8 cellular contexts compared by ENCODE assay signal in the genomic region with DNA sequence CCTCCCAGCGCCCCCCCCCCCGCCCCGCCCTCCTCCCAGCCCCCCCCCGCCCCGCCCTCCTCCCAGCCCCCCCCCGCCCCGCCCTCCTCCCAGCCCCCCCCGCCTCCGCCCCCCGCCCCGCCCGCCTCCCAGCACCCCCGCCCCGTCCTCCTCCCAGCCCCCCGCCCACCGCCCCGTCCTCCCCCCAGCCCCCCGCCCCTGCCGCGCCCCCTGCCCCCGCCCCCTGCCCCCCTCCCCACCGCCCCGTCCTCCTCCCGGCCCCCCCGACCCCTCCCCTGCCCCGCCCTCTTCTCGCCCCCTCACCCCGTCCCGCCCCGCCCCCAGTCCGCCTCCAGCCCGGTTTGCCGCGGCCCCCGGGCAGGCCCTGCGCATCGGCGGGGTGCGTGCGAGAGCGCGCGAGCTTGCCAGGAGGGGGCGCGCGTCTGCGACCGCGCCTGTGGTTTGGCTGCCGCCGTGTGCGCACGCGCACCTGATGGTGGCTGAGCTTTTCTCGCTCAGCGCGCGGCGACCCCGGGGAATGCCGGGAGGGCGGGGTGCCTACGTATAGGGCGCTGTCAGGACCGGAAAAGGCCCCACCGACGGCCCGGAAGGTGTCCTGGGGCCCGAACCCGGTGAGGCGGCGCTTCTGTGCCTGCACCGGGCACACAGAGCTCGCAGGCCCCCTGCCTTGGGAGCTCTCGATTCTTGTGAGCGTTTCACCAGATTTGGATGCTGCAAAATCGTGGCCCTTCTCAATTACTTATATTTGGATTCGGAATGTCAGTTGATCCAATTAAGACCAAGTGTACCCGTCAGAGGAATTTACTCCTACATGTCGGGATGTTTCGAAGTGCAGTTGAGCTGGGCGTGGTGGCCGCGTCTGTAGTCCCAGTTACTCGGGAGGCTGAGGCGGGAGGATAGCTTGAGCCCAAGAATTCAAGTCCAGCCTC.
DNase-seq lines count a peak whose midpoint lies in the region; ATAC-seq and TF ChIP-seq lines count a peak whose summit lies in the region.

No MANE protein-coding gene starts in this region.

- H3K4me3 ChIP-seq in astrocyte of the cerebellum (ENCODE audit: low read depth, low read length), result peak overlapping the region; percentile 45

- H3K27ac ChIP-seq in 22Rv1, result peak overlapping the region; percentile 84

- ATAC-seq in GM18517 (IDR thresholded peaks at IDR 0.05; ENCODE audit: unreplicated experiment), result peak; percentile 76
- ATAC-seq in HG03025 (IDR thresholded peaks at IDR 0.05; ENCODE audit: low FRiP score, unreplicated experiment), result peak; percentile 76

- TF ChIP-seq CTCF in 22Rv1 (IDR thresholded peaks at IDR 0.05) (peak; percentile 85), astrocyte of the cerebellum (IDR thresholded peaks at IDR 0.05; ENCODE audit: low read depth, low read length, missing control alignments) (peak; percentile 51)

- in situ Hi-C loops in astrocyte of the cerebellum (cut with HindIII; ENCODE audit: low sequenced_read_pairs), result no loop called here

- DNase-seq in NCI-H2029 (lab: John Stamatoyannopoulos, UW) (peak; percentile 88), T-helper 22 cell (ENCODE audit: low read depth) (peak; percentile 90), astrocyte of the cerebellum (ENCODE audit: low read depth) (peak; percentile 79), hippocampal formation (lab: John Stamatoyannopoulos, UW) (peak; percentile 83 to 91), retina (peak; percentile 97)

Comparison
In these comparisons a context has a peak if more than half of its experiments do, and no peak if none do; other contexts are left out.
1. Peak in every context shown above with its lines: DNase-seq, ATAC-seq, H3K4me3 ChIP-seq and H3K27ac ChIP-seq.